ENCODE assay signal across 23 cellular contexts in genomic region chr10:28785018-28785417, GRCh38.
DNase-seq lines count a peak whose midpoint lies in the region; TF ChIP-seq lines count a peak whose summit lies in the region.
"Had no signal": no experiment of that assay in that cellular context is flagged by ENCODE, and none has a peak within 500 bp of the region (broad histone marks: within the 10 kb centered on the region; RNA-seq: fewer than 3 reads in every experiment).

No MANE protein-coding gene starts in this region.

- H3K4me3 ChIP-seq in endodermal cell (ENCODE audit: low read length) (no peak overlapping the region), mesodermal cell (ENCODE audit: extremely low read depth, insufficient read depth, low read length, poor library complexity, severe bottlenecking) (no peak overlapping the region), mammary epithelial cell (replicated peaks in 1 of 3; ENCODE audit: insufficient read depth in 1 of 3, low read depth in 2 of 3, low read length in 3 of 3) (no peak overlapping the region)
- H3K4me3 ChIP-seq: PC-9, SJSA1 had no signal

- H4K20me1 ChIP-seq in mammary epithelial cell (ENCODE audit: insufficient read depth, low read length), result no peaks in the 10 kb centered on the region

- peaks cover 45% of the 10 kb centered on the region for H3K27me3 ChIP-seq in endodermal cell (ENCODE audit: control insufficient read depth, insufficient read depth, low read length, poor library complexity, severe bottlenecking)
- no peaks in the 10 kb centered on the region for H3K27me3 ChIP-seq in mammary epithelial cell (ENCODE audit: insufficient read depth, low read length)
- H3K27me3 ChIP-seq: BE2C, SJSA1 had no signal

- dilution Hi-C loops in mammary epithelial cell (cut with HindIII; ENCODE audit: low sequenced_read_pairs), result no loop called here

- peaks cover 31% of the 10 kb centered on the region for H3K4me1 Mint-ChIP-seq in endodermal cell

- H3K9ac ChIP-seq in endodermal cell (ENCODE audit: extremely low read depth, low read length, poor library complexity, severe bottlenecking) (no peak overlapping the region), mammary epithelial cell (ENCODE audit: insufficient read depth, low read length) (no peak overlapping the region)

- H3K27ac Mint-ChIP-seq in endodermal cell, result peak overlapping the region; percentile 49

- H2AFZ ChIP-seq in mammary epithelial cell (ENCODE audit: low read depth, low read length), result no peak overlapping the region
- H2AFZ ChIP-seq: PC-9 had no signal

- no peak overlapping the region for H3K4me2 ChIP-seq in mammary epithelial cell (ENCODE audit: insufficient read depth, low read depth, low read length)
- H3K4me2 ChIP-seq: PC-9 had no signal

- H3K36me3 Mint-ChIP-seq in endodermal cell (ENCODE audit: low read depth), result no peaks in the 10 kb centered on the region

- H3K36me3 ChIP-seq in endodermal cell (ENCODE audit: control insufficient read depth, insufficient read depth, low read length), result no peaks in the 10 kb centered on the region
- no peaks in the 10 kb centered on the region for H3K36me3 ChIP-seq in mesodermal cell (ENCODE audit: control insufficient read depth, insufficient read depth, low read length)
- no peaks in the 10 kb centered on the region for H3K36me3 ChIP-seq in mammary epithelial cell (ENCODE audit: insufficient read depth, low read length)
- H3K36me3 ChIP-seq: BE2C, SJSA1 had no signal

- intact Hi-C loops in mammary epithelial cell (cut with micrococcal nuclease), result no loop called here

- DNase-seq in ELF-1 (ENCODE audit: low read depth, low spot score) (peak; percentile 44), endodermal cell (peak; percentile 76), NCI-H510A (lab: John Stamatoyannopoulos, UW) (no peak), mammary epithelial cell (no peak)
- no peak for DNase-seq in NK-92 treated with Interleukin-12 subunit alpha and Interleukin-12 subunit beta, amount 100 ng/mL, for 24 hours (lab: John Stamatoyannopoulos, UW)
- DNase-seq: 8988T, ACHN, BE2C, DND-41, KBM-7, MV-4-11, NCI-H1105, NCI-H1436 treated with DMSO at 0.1 percent for 48 hours, NCI-H187 treated with DMSO at 0.1 percent for 48 hours, NCI-H2171 treated with DMSO at 0.1 percent for 48 hours, NCI-H345, NCI-H524 treated with DMSO at 0.1 percent for 48 hours, NCI-H774, PC-9, Right ventricle myocardium superior had no signal

- peaks cover 2% of the 10 kb centered on the region for H3K4me1 ChIP-seq in endodermal cell (ENCODE audit: control insufficient read depth, insufficient read depth, low read length)
- H3K4me1 ChIP-seq in mesodermal cell (ENCODE audit: control insufficient read depth, insufficient read depth, low read length, poor library complexity, severe bottlenecking), result peaks cover 26% of the 10 kb centered on the region
- H3K4me1 ChIP-seq in mammary epithelial cell (ENCODE audit: insufficient read depth, low read length), result no peaks in the 10 kb centered on the region
- H3K4me1 ChIP-seq: SJSA1 had no signal

- no peaks in the 10 kb centered on the region for H3K9me3 ChIP-seq in endodermal cell (ENCODE audit: control insufficient read depth, low read length)
- no peaks in the 10 kb centered on the region for H3K9me3 ChIP-seq in mesodermal cell (ENCODE audit: control insufficient read depth, low read length)
- H3K9me3 ChIP-seq in mammary epithelial cell (replicated peaks; ENCODE audit: insufficient read depth, low read length), result no peaks in the 10 kb centered on the region
- H3K9me3 ChIP-seq: BE2C, SJSA1 had no signal

- 26 to 42% methylated on average over 5 of the region's 5 CpGs for WGBS in endodermal cell (ENCODE audit: insufficient coverage in 1 of 2, insufficient read length in 1 of 2), 2 experiments
- 37 to 39% methylated on average over 2 to 4 of the region's 5 CpGs for WGBS in mesodermal cell (ENCODE audit: insufficient coverage in 2 of 2), 2 experiments
- 67% methylated on average over 5 of the region's 5 CpGs for WGBS in mammary epithelial cell (ENCODE audit: low coverage, missing lambda C conversion rate)

- TF ChIP-seq CTCF in C4-2B (conservative IDR thresholded peaks at IDR 0.05) (no peak), endodermal cell (conservative IDR thresholded peaks at IDR 0.05) (no peak), mammary epithelial cell (conservative IDR thresholded peaks at IDR 0.05 in 1 of 2, IDR thresholded peaks at IDR 0.05 in 1 of 2; ENCODE audit: extremely low read depth in 1 of 2, insufficient read depth in 1 of 2, low read depth in 1 of 2, low read length in 2 of 2) (no peak)

- no peaks in the 10 kb centered on the region for H3K9me3 Mint-ChIP-seq in endodermal cell

- H3K27ac ChIP-seq in C4-2B (peak overlapping the region; percentile 29; the same call in 1 of the 2 replicates), endodermal cell (ENCODE audit: low read depth, low read length) (no peak overlapping the region), mesodermal cell (ENCODE audit: low read depth, low read length, severe bottlenecking) (peak overlapping the region; percentile 44), mammary epithelial cell (ENCODE audit: insufficient read depth, low read depth, low read length) (no peak overlapping the region)
- H3K27ac ChIP-seq: PC-9, SJSA1 had no signal

- BruUV-seq in mammary epithelial cell (replicated peaks; lab: Mats Ljungman, UMichigan), result no TSS peak

- H3K27me3 Mint-ChIP-seq in endodermal cell (ENCODE audit: insufficient read depth), result peaks cover 41% of the 10 kb centered on the region

- CTCF ChIA-PET in mammary epithelial cell (lab: Charles Lee; ENCODE audit: low non-redundant PET), result no interaction called here

- H3K4me3 Mint-ChIP-seq in endodermal cell, result no peak overlapping the region

- in situ Hi-C loops in mammary epithelial cell (cut with MboI; ENCODE audit: low sequenced_read_pairs in 2 of 2), result no loop called here

- no peaks in the 10 kb centered on the region for H3K79me2 ChIP-seq in mammary epithelial cell (ENCODE audit: insufficient read depth, low read length)

Comparison
In these comparisons a context has a peak if more than half of its experiments do, and no peak if none do; other contexts are left out.
1. H3K27ac ChIP-seq: peak in C4-2B (single experiment) and mesodermal cell (single experiment); none in endodermal cell (single experiment) and mammary epithelial cell (single experiment).
2. DNase-seq: peak in ELF-1 (single experiment) and endodermal cell (single experiment); none in NCI-H510A (single experiment), mammary epithelial cell (single experiment) and NK-92 treated with Interleukin-12 subunit alpha and Interleukin-12 subunit beta, amount 100 ng/mL, for 24 hours (single experiment).